ENCODE assay signal across 18 cellular contexts in the genomic region with DNA sequence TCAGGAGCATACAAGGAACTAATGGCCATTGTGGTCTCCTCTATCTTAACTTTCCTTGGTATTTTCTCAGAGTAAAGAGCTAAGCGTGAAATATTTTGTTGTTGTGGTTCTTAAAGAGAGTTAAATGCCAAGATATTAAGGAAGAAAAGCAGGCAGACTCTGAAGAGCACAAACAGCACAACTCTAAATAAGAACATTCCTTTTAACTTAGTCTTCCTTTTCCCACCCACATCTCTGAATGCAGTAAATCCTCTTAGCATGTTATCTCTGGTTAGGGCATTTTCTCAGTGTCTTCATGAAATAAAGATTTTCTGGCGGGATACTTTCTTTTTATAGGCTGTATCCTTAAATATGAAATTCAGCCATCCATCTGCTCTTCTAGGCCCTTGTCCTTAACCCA. TPM values are rescaled to one million over a fixed set of nuclear protein-coding genes. Genes with fewer than 3 reads are reported as not detected.
DNase-seq lines count a peak whose midpoint lies in the region; ATAC-seq and TF ChIP-seq lines count a peak whose summit lies in the region.
"Had no signal": no experiment of that assay in that cellular context is flagged by ENCODE, and none has a peak within 500 bp of the region (broad histone marks: within the 10 kb centered on the region; RNA-seq: fewer than 3 reads in every experiment).

No MANE protein-coding gene starts in this region.

- no peaks in the 10 kb centered on the region for H3K9me3 Mint-ChIP-seq in MCF 10A (ENCODE audit: unreplicated experiment)
- H3K9me3 Mint-ChIP-seq in stimulated activated naive B cell treated with anti-CD40 and anti-IgM and Interleukin-4, amounts not matched to agents 10 μg/mL and 1 μg/mL and 100 μg/mL, for 72 hours: no peaks in the 10 kb centered on the region
- H3K9me3 Mint-ChIP-seq: naive thymus-derived CD4-positive, alpha-beta T cell had no signal

- WGBS in lower leg skin, 2 donors: 53 to 56% methylated on average over 2 of the region's 2 CpGs

- POLR2A ChIA-PET in MCF 10A (lab: Yijun Ruan, JAX): interaction anchor here (0.7 to 7.2 kb wide), 10 partner anchors 8 to 1857 kb away, joined by 3 to 341 read pairs (median 6); no protein-coding TSS in a partner anchor

- TF ChIP-seq CTCF in MCF 10A (IDR thresholded peaks at IDR 0.05; ENCODE audit: unreplicated experiment) (no peak), breast epithelium (IDR thresholded peaks at IDR 0.05) (no peak), foreskin keratinocyte (conservative IDR thresholded peaks at IDR 0.05) (no peak), lower leg skin (IDR thresholded peaks at IDR 0.05) (no peak)

- no peaks in the 10 kb centered on the region for H3K36me3 ChIP-seq in breast epithelium
- H3K36me3 ChIP-seq: thyroid gland had no signal

- no peak for TF ChIP-seq POLR2A in breast epithelium (IDR thresholded peaks at IDR 0.05)
- TF ChIP-seq POLR2A in lower leg skin (IDR thresholded peaks at IDR 0.05): no peak

- H3K36me3 Mint-ChIP-seq in MCF 10A (ENCODE audit: insufficient read depth, unreplicated experiment): peaks cover 30% of the 10 kb centered on the region
- H3K36me3 Mint-ChIP-seq in stimulated activated naive B cell treated with anti-CD40 and anti-IgM and Interleukin-4, amounts not matched to agents 10 μg/mL and 1 μg/mL and 100 μg/mL, for 72 hours: no peaks in the 10 kb centered on the region
- H3K36me3 Mint-ChIP-seq: naive thymus-derived CD4-positive, alpha-beta T cell had no signal

- H3K27me3 Mint-ChIP-seq in MCF 10A (ENCODE audit: insufficient read depth, unreplicated experiment): no peaks in the 10 kb centered on the region
- H3K27me3 Mint-ChIP-seq in stimulated activated naive B cell treated with anti-CD40 and anti-IgM and Interleukin-4, amounts not matched to agents 10 μg/mL and 1 μg/mL and 100 μg/mL, for 72 hours: no peaks in the 10 kb centered on the region

- H3K27ac ChIP-seq in breast epithelium (no peak overlapping the region), foreskin keratinocyte (peak overlapping the region; percentile 88)
- H3K27ac ChIP-seq: thyroid gland had no signal

- no peak for DNase-seq in MCF 10A (ENCODE audit: unreplicated experiment)
- no peak for DNase-seq in breast epithelium (ENCODE audit: low spot score in 2 of 2)
- peak; percentile 96 for DNase-seq in amniotic epithelial cell (ENCODE audit: low read depth)
- DNase-seq in foreskin keratinocyte: peak in 1 of 2 donors; percentile 65
- DNase-seq in stimulated activated naive B cell treated with anti-CD40 and anti-IgM and Interleukin-4, amounts not matched to agents 10 μg/mL and 1 μg/mL and 100 μg/mL, for 72 hours: no peak
- no peak for DNase-seq in lower leg skin (ENCODE audit: low spot score in 2 of 2)
- DNase-seq: activated CD4-positive, CD25-positive, alpha-beta regulatory T cell treated with anti-CD3 and anti-CD28 coated beads, Interleukin-2, amount 50 U/mL, for 72 hours; COR-L47; cortex of kidney; GF-D8; left ventricle myocardium superior; naive thymus-derived CD4-positive, alpha-beta T cell; NCI-H2081 treated with DMSO at 0.1 percent for 48 hours; NCI-H526 treated with DMSO at 0.1 percent for 48 hours; T-helper 1 cell; thyroid gland had no signal

- H3K4me1 ChIP-seq in breast epithelium: no peaks in the 10 kb centered on the region
- H3K4me1 ChIP-seq in foreskin keratinocyte: peaks cover 16% of the 10 kb centered on the region
- H3K4me1 ChIP-seq: thyroid gland had no signal

- peaks cover 26% of the 10 kb centered on the region for H3K4me1 Mint-ChIP-seq in MCF 10A (ENCODE audit: insufficient read depth, unreplicated experiment)
- no peaks in the 10 kb centered on the region for H3K4me1 Mint-ChIP-seq in stimulated activated naive B cell treated with anti-CD40 and anti-IgM and Interleukin-4, amounts not matched to agents 10 μg/mL and 1 μg/mL and 100 μg/mL, for 72 hours

- CTCF ChIA-PET in MCF 10A (lab: Yijun Ruan, JAX): interaction anchor here (3.5 to 4.6 kb wide), 2 partner anchors 10 to 13 kb away, joined by 17 to 29 read pairs; no protein-coding TSS in a partner anchor

- H3K4me3 ChIP-seq in breast epithelium (no peak overlapping the region), lower leg skin (ENCODE audit: low read depth, poor library complexity, severe bottlenecking) (no peak overlapping the region)
- H3K4me3 ChIP-seq: thyroid gland had no signal

- ATAC-seq in foreskin keratinocyte: no peak
- no peak for ATAC-seq in stimulated activated naive B cell treated with anti-CD40 and anti-IgM and Interleukin-4, amounts not matched to agents 10 μg/mL and 1 μg/mL and 100 μg/mL, for 72 hours (replicated peaks)
- no peak for ATAC-seq in GM21619 (IDR thresholded peaks at IDR 0.05; ENCODE audit: unreplicated experiment)
- no peak for ATAC-seq in HG03521 (IDR thresholded peaks at IDR 0.05; ENCODE audit: unreplicated experiment)
- ATAC-seq: left ventricle myocardium superior; naive thymus-derived CD4-positive, alpha-beta T cell had no signal

- H3K27me3 ChIP-seq in breast epithelium: no peaks in the 10 kb centered on the region
- no peaks in the 10 kb centered on the region for H3K27me3 ChIP-seq in foreskin keratinocyte
- H3K27me3 ChIP-seq: thyroid gland had no signal

- peak overlapping the region; percentile 94 for H3K27ac Mint-ChIP-seq in MCF 10A (ENCODE audit: low read depth, unreplicated experiment)
- no peak overlapping the region for H3K27ac Mint-ChIP-seq in stimulated activated naive B cell treated with anti-CD40 and anti-IgM and Interleukin-4, amounts not matched to agents 10 μg/mL and 1 μg/mL and 100 μg/mL, for 72 hours
- H3K27ac Mint-ChIP-seq: naive thymus-derived CD4-positive, alpha-beta T cell had no signal

- intact Hi-C loops in MCF 10A (cut with micrococcal nuclease): no loop called here
- intact Hi-C loops in breast epithelium (cut with DNase I; ENCODE audit: low total_unique reads): no loop called here
- intact Hi-C loops in lower leg skin (cut with DNase I; ENCODE audit: low total_unique reads): no loop called here

- H3K4me3 Mint-ChIP-seq in MCF 10A (ENCODE audit: unreplicated experiment): peak overlapping the region; percentile 80
- no peak overlapping the region for H3K4me3 Mint-ChIP-seq in stimulated activated naive B cell treated with anti-CD40 and anti-IgM and Interleukin-4, amounts not matched to agents 10 μg/mL and 1 μg/mL and 100 μg/mL, for 72 hours
- H3K4me3 Mint-ChIP-seq: naive thymus-derived CD4-positive, alpha-beta T cell had no signal

- no peaks in the 10 kb centered on the region for H3K9me3 ChIP-seq in breast epithelium
- H3K9me3 ChIP-seq: thyroid gland had no signal

- no TSS peak for BruUV-seq in MCF 10A (replicated peaks; lab: Mats Ljungman, UMichigan)

RNA-seq across cellular contexts. Expression of a gene that starts 1.5 kb away (rescaled TPM):
- total RNA-seq in MCF 10A (2022) (41.9 and 51.8 TPM in 2 replicates), breast epithelium (1 to 10 TPM in 2 of 3 donors, not detected in 1; 2.6 to 3.4 TPM), foreskin keratinocyte (58.3 and 62.8 TPM in 2 replicates), lower leg skin (10 to 100 TPM; 24.2 to 68.5 (median 55.4) TPM)
- polyA plus RNA-seq in foreskin keratinocyte: 51.5 and 52.2 TPM in 2 replicates
- total RNA-seq: left ventricle myocardium superior; naive thymus-derived CD4-positive, alpha-beta T cell; thyroid gland had no signal
- polyA plus RNA-seq: naive thymus-derived CD4-positive, alpha-beta T cell had no signal

RNA-seq across cellular contexts. Expression of a gene that starts 14.2 kb away (rescaled TPM):
- total RNA-seq in MCF 10A (2022): not detected in 2 replicates
- total RNA-seq in breast epithelium: 1 to 10 TPM in 2 of 3 donors, under 1 TPM in 1; 0.98 to 6.9 (median 2.5) TPM
- total RNA-seq in foreskin keratinocyte: not detected in 2 replicates
- polyA plus RNA-seq in foreskin keratinocyte: not detected in 2 replicates
- total RNA-seq in lower leg skin: 1 to 10 TPM in 1 of 4 donors, under 1 TPM in 3; 0.34 to 1.2 (median 0.58) TPM
- polyA plus RNA-seq: naive thymus-derived CD4-positive, alpha-beta T cell had no signal

RNA-seq across cellular contexts. Expression of a gene that starts 36.8 kb away (rescaled TPM):
- total RNA-seq in MCF 10A (2022) (not detected in 2 replicates), breast epithelium (1 to 10 TPM; 1.9 to 8.5 (median 3.3) TPM), foreskin keratinocyte (not detected in 2 replicates), lower leg skin (1 to 10 TPM; 1.8 to 3.7 (median 2.8) TPM)
- not detected in 2 replicates for polyA plus RNA-seq in foreskin keratinocyte
